2 cellular contexts compared by ENCODE assay signal in the genomic region with DNA sequence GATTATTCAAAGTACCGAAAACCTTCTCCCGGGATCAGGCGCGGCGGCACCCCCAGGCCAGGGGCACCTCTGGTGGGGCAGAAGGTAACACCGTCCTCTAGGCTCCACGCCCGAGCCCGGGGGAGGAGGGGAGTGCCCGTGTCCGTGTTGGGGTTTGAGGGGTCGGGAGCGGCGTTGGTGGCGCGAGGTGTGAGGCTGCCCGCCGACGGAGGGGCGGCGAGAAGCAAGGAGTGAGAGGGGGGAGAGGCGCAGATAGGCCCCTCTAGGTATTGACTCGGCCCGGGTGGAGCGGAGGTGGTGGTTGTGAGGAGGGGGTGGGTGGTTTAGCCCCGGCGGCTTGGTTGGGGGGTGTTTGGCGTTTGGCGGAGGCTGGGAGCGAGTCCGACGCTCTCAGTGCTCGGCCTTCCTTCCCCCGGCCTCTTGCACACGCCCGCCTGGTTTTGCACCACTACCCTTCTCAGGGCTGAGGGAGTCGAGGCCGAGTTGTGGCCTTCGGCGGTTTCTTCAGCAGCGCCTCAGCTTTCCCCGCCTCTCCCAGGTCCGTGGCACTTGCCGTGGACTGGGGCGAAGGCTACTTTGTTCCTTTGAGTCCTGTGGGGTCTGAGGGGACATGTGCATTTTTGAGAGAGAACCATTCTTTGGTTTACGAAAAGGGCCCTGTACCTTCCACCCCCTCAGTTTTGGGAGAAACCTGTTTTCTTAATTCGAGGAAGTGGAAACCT.
A peak's percentile ranks its signal among the peaks of the same experiment; 100 is the strongest.
TF ChIP-seq lines count a peak whose summit lies in the region.

No MANE protein-coding gene starts in this region.

TF ChIP-seq in SK-N-SH, 30 proteins besides CTCF, POLR2A, EP300 and RAD21 (continued from another document):
- TF ChIP-seq MXI1 (IDR thresholded peaks at IDR 0.05; ENCODE audit: low read depth, low read length): 0 out of 2 replicates have a peak, but pooled peaks have one; percentile 36
- TF ChIP-seq YY1 (IDR thresholded peaks at IDR 0.05; ENCODE audit: low read depth): peak; percentile 24; the same call in 1 of the 2 replicates
- TF ChIP-seq FOXJ3 (CRISPR knock-in tag; IDR thresholded peaks at IDR 0.05): 0 out of 2 replicates have a peak, but pooled peaks have one; percentile 17
- no peak for TF ChIP-seq SMC3 (IDR thresholded peaks at IDR 0.05; ENCODE audit: low read depth, low read length)
- TF ChIP-seq JUND (IDR thresholded peaks at IDR 0.05): no peak
- TF ChIP-seq ELF1 (IDR thresholded peaks at IDR 0.05): no peak

TF ChIP-seq in HepG2, 621 proteins besides CTCF, POLR2A, EP300 and RAD21 (continued from another document and continues in another):
- TF ChIP-seq, protein P1, sequence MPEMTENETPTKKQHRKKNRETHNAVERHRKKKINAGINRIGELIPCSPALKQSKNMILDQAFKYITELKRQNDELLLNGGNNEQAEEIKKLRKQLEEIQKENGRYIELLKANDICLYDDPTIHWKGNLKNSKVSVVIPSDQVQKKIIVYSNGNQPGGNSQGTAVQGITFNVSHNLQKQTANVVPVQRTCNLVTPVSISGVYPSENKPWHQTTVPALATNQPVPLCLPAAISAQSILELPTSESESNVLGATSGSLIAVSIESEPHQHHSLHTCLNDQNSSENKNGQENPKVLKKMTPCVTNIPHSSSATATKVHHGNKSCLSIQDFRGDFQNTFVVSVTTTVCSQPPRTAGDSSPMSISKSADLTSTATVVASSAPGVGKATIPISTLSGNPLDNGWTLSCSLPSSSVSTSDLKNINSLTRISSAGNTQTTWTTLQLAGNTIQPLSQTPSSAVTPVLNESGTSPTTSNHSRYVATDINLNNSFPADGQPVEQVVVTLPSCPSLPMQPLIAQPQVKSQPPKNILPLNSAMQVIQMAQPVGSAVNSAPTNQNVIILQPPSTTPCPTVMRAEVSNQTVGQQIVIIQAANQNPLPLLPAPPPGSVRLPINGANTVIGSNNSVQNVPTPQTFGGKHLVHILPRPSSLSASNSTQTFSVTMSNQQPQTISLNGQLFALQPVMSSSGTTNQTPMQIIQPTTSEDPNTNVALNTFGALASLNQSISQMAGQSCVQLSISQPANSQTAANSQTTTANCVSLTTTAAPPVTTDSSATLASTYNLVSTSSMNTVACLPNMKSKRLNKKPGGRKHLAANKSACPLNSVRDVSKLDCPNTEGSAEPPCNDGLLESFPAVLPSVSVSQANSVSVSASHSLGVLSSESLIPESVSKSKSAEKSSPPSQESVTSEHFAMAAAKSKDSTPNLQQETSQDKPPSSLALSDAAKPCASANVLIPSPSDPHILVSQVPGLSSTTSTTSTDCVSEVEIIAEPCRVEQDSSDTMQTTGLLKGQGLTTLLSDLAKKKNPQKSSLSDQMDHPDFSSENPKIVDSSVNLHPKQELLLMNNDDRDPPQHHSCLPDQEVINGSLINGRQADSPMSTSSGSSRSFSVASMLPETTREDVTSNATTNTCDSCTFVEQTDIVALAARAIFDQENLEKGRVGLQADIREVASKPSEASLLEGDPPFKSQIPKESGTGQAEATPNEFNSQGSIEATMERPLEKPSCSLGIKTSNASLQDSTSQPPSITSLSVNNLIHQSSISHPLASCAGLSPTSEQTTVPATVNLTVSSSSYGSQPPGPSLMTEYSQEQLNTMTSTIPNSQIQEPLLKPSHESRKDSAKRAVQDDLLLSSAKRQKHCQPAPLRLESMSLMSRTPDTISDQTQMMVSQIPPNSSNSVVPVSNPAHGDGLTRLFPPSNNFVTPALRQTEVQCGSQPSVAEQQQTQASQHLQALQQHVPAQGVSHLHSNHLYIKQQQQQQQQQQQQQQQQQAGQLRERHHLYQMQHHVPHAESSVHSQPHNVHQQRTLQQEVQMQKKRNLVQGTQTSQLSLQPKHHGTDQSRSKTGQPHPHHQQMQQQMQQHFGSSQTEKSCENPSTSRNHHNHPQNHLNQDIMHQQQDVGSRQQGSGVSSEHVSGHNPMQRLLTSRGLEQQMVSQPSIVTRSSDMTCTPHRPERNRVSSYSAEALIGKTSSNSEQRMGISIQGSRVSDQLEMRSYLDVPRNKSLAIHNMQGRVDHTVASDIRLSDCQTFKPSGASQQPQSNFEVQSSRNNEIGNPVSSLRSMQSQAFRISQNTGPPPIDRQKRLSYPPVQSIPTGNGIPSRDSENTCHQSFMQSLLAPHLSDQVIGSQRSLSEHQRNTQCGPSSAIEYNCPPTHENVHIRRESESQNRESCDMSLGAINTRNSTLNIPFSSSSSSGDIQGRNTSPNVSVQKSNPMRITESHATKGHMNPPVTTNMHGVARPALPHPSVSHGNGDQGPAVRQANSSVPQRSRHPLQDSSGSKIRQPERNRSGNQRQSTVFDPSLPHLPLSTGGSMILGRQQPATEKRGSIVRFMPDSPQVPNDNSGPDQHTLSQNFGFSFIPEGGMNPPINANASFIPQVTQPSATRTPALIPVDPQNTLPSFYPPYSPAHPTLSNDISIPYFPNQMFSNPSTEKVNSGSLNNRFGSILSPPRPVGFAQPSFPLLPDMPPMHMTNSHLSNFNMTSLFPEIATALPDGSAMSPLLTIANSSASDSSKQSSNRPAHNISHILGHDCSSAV (CRISPR knock-in tag; IDR thresholded peaks at IDR 0.05; ENCODE audit: borderline replicate concordance): no peak
- TF ChIP-seq HNRNPK (IDR thresholded peaks at IDR 0.05; ENCODE audit: low read depth, low read length, poor library complexity, severe bottlenecking) (peak; percentile 27), HES4 (CRISPR knock-in tag; IDR thresholded peaks at IDR 0.05; ENCODE audit: borderline replicate concordance) (0 out of 2 replicates have a peak, but pooled peaks have one; percentile 7), ZIK1 (CRISPR knock-in tag; IDR thresholded peaks at IDR 0.05; ENCODE audit: borderline replicate concordance, low read depth) (0 out of 2 replicates have a peak, but pooled peaks have one; percentile 5), ZNF768 (CRISPR knock-in tag; IDR thresholded peaks at IDR 0.05) (peak; percentile 44; the same call in 1 of the 2 replicates), MAF1 (CRISPR knock-in tag; IDR thresholded peaks at IDR 0.05; ENCODE audit: borderline replicate concordance) (no peak), HNRNPL (IDR thresholded peaks at IDR 0.05; ENCODE audit: low read depth, low read length) (0 out of 2 replicates have a peak, but pooled peaks have one; percentile 46), ZNF572 (CRISPR knock-in tag; IDR thresholded peaks at IDR 0.05) (peak; percentile 94; the same call in 1 of the 2 replicates), SRY (CRISPR knock-in tag; IDR thresholded peaks at IDR 0.05) (peak; percentile 90; the same call in 1 of the 2 replicates), HDAC1 (CRISPR knock-in tag; IDR thresholded peaks at IDR 0.05) (0 out of 2 replicates have a peak, but pooled peaks have one; percentile 5), DR1 (CRISPR knock-in tag; IDR thresholded peaks at IDR 0.05) (0 out of 2 replicates have a peak, but pooled peaks have one; percentile 56), ELF4 (CRISPR knock-in tag; IDR thresholded peaks at IDR 0.05; ENCODE audit: borderline replicate concordance) (peak; percentile 76; the same call in 1 of the 2 replicates), ARHGAP35 (CRISPR knock-in tag; IDR thresholded peaks at IDR 0.05; ENCODE audit: borderline replicate concordance) (peak; percentile 72; the same call in 1 of the 2 replicates), AGO1 (IDR thresholded peaks at IDR 0.05; ENCODE audit: low read depth, low read length, poor library complexity, severe bottlenecking) (peak; percentile 28), SNAI1 (CRISPR knock-in tag; IDR thresholded peaks at IDR 0.05; ENCODE audit: borderline replicate concordance) (peak; percentile 86; the same call in 1 of the 2 replicates), RARG (CRISPR knock-in tag; IDR thresholded peaks at IDR 0.05; ENCODE audit: low read depth) (0 out of 2 replicates have a peak, but pooled peaks have one; percentile 30), POGZ (CRISPR knock-in tag; IDR thresholded peaks at IDR 0.05) (peak; percentile 11; the same call in 1 of the 2 replicates)
- TF ChIP-seq, protein P2, sequence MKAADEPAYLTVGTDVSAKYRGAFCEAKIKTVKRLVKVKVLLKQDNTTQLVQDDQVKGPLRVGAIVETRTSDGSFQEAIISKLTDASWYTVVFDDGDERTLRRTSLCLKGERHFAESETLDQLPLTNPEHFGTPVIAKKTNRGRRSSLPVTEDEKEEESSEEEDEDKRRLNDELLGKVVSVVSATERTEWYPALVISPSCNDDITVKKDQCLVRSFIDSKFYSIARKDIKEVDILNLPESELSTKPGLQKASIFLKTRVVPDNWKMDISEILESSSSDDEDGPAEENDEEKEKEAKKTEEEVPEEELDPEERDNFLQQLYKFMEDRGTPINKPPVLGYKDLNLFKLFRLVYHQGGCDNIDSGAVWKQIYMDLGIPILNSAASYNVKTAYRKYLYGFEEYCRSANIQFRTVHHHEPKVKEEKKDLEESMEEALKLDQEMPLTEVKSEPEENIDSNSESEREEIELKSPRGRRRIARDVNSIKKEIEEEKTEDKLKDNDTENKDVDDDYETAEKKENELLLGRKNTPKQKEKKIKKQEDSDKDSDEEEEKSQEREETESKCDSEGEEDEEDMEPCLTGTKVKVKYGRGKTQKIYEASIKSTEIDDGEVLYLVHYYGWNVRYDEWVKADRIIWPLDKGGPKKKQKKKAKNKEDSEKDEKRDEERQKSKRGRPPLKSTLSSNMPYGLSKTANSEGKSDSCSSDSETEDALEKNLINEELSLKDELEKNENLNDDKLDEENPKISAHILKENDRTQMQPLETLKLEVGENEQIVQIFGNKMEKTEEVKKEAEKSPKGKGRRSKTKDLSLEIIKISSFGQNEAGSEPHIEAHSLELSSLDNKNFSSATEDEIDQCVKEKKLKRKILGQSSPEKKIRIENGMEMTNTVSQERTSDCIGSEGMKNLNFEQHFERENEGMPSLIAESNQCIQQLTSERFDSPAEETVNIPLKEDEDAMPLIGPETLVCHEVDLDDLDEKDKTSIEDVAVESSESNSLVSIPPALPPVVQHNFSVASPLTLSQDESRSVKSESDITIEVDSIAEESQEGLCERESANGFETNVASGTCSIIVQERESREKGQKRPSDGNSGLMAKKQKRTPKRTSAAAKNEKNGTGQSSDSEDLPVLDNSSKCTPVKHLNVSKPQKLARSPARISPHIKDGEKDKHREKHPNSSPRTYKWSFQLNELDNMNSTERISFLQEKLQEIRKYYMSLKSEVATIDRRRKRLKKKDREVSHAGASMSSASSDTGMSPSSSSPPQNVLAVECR (CRISPR knock-in tag; IDR thresholded peaks at IDR 0.05; ENCODE audit: borderline replicate concordance): peak; percentile 66; the same call in 1 of the 2 replicates
- TF ChIP-seq, protein P3, sequence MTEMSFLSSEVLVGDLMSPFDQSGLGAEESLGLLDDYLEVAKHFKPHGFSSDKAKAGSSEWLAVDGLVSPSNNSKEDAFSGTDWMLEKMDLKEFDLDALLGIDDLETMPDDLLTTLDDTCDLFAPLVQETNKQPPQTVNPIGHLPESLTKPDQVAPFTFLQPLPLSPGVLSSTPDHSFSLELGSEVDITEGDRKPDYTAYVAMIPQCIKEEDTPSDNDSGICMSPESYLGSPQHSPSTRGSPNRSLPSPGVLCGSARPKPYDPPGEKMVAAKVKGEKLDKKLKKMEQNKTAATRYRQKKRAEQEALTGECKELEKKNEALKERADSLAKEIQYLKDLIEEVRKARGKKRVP (CRISPR knock-in tag; IDR thresholded peaks at IDR 0.05): 0 out of 4 replicates have a peak, but pooled peaks of 1 of the 2 experiments have one; percentile 18
- TF ChIP-seq, protein P4, sequence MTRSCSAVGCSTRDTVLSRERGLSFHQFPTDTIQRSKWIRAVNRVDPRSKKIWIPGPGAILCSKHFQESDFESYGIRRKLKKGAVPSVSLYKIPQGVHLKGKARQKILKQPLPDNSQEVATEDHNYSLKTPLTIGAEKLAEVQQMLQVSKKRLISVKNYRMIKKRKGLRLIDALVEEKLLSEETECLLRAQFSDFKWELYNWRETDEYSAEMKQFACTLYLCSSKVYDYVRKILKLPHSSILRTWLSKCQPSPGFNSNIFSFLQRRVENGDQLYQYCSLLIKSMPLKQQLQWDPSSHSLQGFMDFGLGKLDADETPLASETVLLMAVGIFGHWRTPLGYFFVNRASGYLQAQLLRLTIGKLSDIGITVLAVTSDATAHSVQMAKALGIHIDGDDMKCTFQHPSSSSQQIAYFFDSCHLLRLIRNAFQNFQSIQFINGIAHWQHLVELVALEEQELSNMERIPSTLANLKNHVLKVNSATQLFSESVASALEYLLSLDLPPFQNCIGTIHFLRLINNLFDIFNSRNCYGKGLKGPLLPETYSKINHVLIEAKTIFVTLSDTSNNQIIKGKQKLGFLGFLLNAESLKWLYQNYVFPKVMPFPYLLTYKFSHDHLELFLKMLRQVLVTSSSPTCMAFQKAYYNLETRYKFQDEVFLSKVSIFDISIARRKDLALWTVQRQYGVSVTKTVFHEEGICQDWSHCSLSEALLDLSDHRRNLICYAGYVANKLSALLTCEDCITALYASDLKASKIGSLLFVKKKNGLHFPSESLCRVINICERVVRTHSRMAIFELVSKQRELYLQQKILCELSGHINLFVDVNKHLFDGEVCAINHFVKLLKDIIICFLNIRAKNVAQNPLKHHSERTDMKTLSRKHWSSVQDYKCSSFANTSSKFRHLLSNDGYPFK (CRISPR knock-in tag; IDR thresholded peaks at IDR 0.05; ENCODE audit: borderline replicate concordance): peak; percentile 75; the same call in 1 of the 2 replicates
- TF ChIP-seq, protein P5, sequence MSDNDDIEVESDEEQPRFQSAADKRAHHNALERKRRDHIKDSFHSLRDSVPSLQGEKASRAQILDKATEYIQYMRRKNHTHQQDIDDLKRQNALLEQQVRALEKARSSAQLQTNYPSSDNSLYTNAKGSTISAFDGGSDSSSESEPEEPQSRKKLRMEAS (IDR thresholded peaks at IDR 0.05): peak; percentile 69
